In genomic region chr5:1810581-1811101, GRCh38 we compare ENCODE assay signal across 22 cellular contexts.
"Had no signal": no experiment of that assay in that cellular context is flagged by ENCODE, and none has a peak within 500 bp of the region (broad histone marks: within the 10 kb centered on the region; RNA-seq: fewer than 3 reads in every experiment).

No MANE protein-coding gene starts in this region.

- H3K27me3 ChIP-seq: esophagus muscularis mucosa, gastroesophageal sphincter, ovary, right lobe of liver, spleen, thyroid gland had no signal

- DNase-seq: cerebellar nuclear complex; effector memory CD8-positive, alpha-beta T cell; immature natural killer cell; left ventricle myocardium superior; mesendoderm; naive thymus-derived CD4-positive, alpha-beta T cell; right lobe of liver; spleen; stimulated activated CD4-positive, alpha-beta T cell treated with anti-CD3 and anti-CD28 coated beads, Interleukin-15, amount 100 ng/mL, for 24 hours; stimulated activated CD4-positive, alpha-beta T cell treated with anti-CD3 and anti-CD28 coated beads, Interleukin-1b, Interleukin-23, amount 100 ng/mL, for 48 hours; stimulated activated CD4-positive, alpha-beta T cell treated with anti-CD3 and anti-CD28 coated beads, Interleukin-4, amount 100 ng/mL, for 24 hours; stimulated activated naive B cell treated with anti-CD40 and anti-IgM and Interleukin-4, amounts not matched to agents 10 μg/mL and 1 μg/mL and 100 μg/mL, for 72 hours; thyroid gland had no signal

- H3K9me3 ChIP-seq: esophagus muscularis mucosa, gastroesophageal sphincter, ovary, right lobe of liver, spleen, thyroid gland had no signal

- H3K4me3 Mint-ChIP-seq: dendritic cell treated with granulocyte-macrophage colony-stimulating factor and Interleukin-4, amounts not matched to agents 40 ng/mL and 50 ng/mL, for 4 days; effector memory CD8-positive, alpha-beta T cell; immature natural killer cell; naive thymus-derived CD4-positive, alpha-beta T cell; neural crest cell; stimulated activated naive B cell treated with anti-CD40 and anti-IgM and Interleukin-4, amounts not matched to agents 10 μg/mL and 1 μg/mL and 100 μg/mL, for 72 hours; type B pancreatic cell had no signal

- ATAC-seq: effector memory CD8-positive, alpha-beta T cell; gastroesophageal sphincter; left ventricle myocardium superior; naive thymus-derived CD4-positive, alpha-beta T cell; right lobe of liver; stimulated activated naive B cell treated with anti-CD40 and anti-IgM and Interleukin-4, amounts not matched to agents 10 μg/mL and 1 μg/mL and 100 μg/mL, for 72 hours had no signal

- H3K4me1 ChIP-seq: gastroesophageal sphincter, right lobe of liver, thyroid gland had no signal

- H3K27me3 Mint-ChIP-seq: dendritic cell treated with granulocyte-macrophage colony-stimulating factor and Interleukin-4, amounts not matched to agents 40 ng/mL and 50 ng/mL, for 4 days; effector memory CD8-positive, alpha-beta T cell; naive thymus-derived CD4-positive, alpha-beta T cell; progenitor cell of endocrine pancreas; stimulated activated naive B cell treated with anti-CD40 and anti-IgM and Interleukin-4, amounts not matched to agents 10 μg/mL and 1 μg/mL and 100 μg/mL, for 72 hours; type B pancreatic cell had no signal

- H3K4me3 ChIP-seq: esophagus muscularis mucosa, gastroesophageal sphincter, lung, ovary, right lobe of liver, spleen, thyroid gland had no signal

- H3K36me3 ChIP-seq: ovary had no signal

- H3K27ac Mint-ChIP-seq: dendritic cell treated with granulocyte-macrophage colony-stimulating factor and Interleukin-4, amounts not matched to agents 40 ng/mL and 50 ng/mL, for 4 days; effector memory CD8-positive, alpha-beta T cell; immature natural killer cell; naive thymus-derived CD4-positive, alpha-beta T cell; progenitor cell of endocrine pancreas; stimulated activated naive B cell treated with anti-CD40 and anti-IgM and Interleukin-4, amounts not matched to agents 10 μg/mL and 1 μg/mL and 100 μg/mL, for 72 hours; type B pancreatic cell had no signal

- H3K9me3 Mint-ChIP-seq: dendritic cell treated with granulocyte-macrophage colony-stimulating factor and Interleukin-4, amounts not matched to agents 40 ng/mL and 50 ng/mL, for 4 days; effector memory CD8-positive, alpha-beta T cell; immature natural killer cell; neural crest cell; stimulated activated naive B cell treated with anti-CD40 and anti-IgM and Interleukin-4, amounts not matched to agents 10 μg/mL and 1 μg/mL and 100 μg/mL, for 72 hours; type B pancreatic cell had no signal

- H3K27ac ChIP-seq: epithelial cell of prostate, esophagus muscularis mucosa, gastroesophageal sphincter, ovary, right lobe of liver, spleen, thyroid gland had no signal
